ENCODE assay signal across 8 cellular contexts in genomic region chr2:39119732-39120520, GRCh38. TPM values are rescaled to one million over a fixed set of nuclear protein-coding genes. Genes with fewer than 3 reads are reported as not detected.
DNase-seq lines count a peak whose midpoint lies in the region; ATAC-seq and TF ChIP-seq lines count a peak whose summit lies in the region.

No MANE protein-coding gene starts in this region.

- H3K9me3 ChIP-seq in effector memory CD4-positive, alpha-beta T cell (ENCODE audit: control insufficient read depth, low read length), result no peaks in the 10 kb centered on the region

- DNase-seq in A172 (ENCODE audit: low spot score) (peak; percentile 37), GM13976 (ENCODE audit: low spot score) (peak; percentile 83), NCI-H2171 treated with DMSO at 0.1 percent for 48 hours (lab: John Stamatoyannopoulos, UW) (peak; percentile 48), medulla oblongata (ENCODE audit: extremely low spot score) (peak; percentile 61)
- peak; percentile 69 for DNase-seq in activated CD8-positive, alpha-beta T cell treated with anti-CD3 and anti-CD28 coated beads for 36 hours
- peak; percentile 32 to 44 (median 41) for DNase-seq in effector memory CD4-positive, alpha-beta T cell
- DNase-seq in stimulated activated CD8-positive, alpha-beta memory T cell treated with anti-CD3 and anti-CD28 coated beads, Interleukin-2, amount 100 ng/mL, for 1 hour (ENCODE audit: low read depth in 2 of 2), result peak; percentile 30 to 43

- peak; percentile 75 for TF ChIP-seq CTCF in GM13976 (IDR thresholded peaks at IDR 0.05; ENCODE audit: borderline replicate concordance, control extremely low read depth, extremely low read depth, insufficient read depth, missing control alignments)
- TF ChIP-seq CTCF in activated CD8-positive, alpha-beta T cell treated with anti-CD3 and anti-CD28 coated beads for 36 hours (IDR thresholded peaks at IDR 0.05), result no peak

- POLR2A ChIA-PET in activated CD8-positive, alpha-beta T cell treated with anti-CD3 and anti-CD28 coated beads for 36 hours (lab: Charles Lee), result interaction anchor here (0.7 to 4.5 kb wide), 17 partner anchors 9 to 369 kb away, joined by 3 to 29 read pairs (median 6); partner anchors contain the start of gene SRSF7

- peak overlapping the region; percentile 93 for H3K4me3 Mint-ChIP-seq in activated CD8-positive, alpha-beta T cell treated with anti-CD3 and anti-CD28 coated beads for 36 hours

- peak; percentile 44 for ATAC-seq in HG02885 (IDR thresholded peaks at IDR 0.05; ENCODE audit: poor library complexity, unreplicated experiment)
- peak; percentile 38 for ATAC-seq in activated CD8-positive, alpha-beta T cell treated with anti-CD3 and anti-CD28 coated beads for 36 hours

- H3K27ac ChIP-seq in effector memory CD4-positive, alpha-beta T cell (ENCODE audit: insufficient read depth, low read length, poor library complexity, severe bottlenecking), result peak overlapping the region; percentile 87

- peaks cover 47% of the 10 kb centered on the region for H3K4me1 Mint-ChIP-seq in activated CD8-positive, alpha-beta T cell treated with anti-CD3 and anti-CD28 coated beads for 36 hours (ENCODE audit: low read depth)

- peaks cover 30% of the 10 kb centered on the region for H3K4me1 ChIP-seq in effector memory CD4-positive, alpha-beta T cell (ENCODE audit: control insufficient read depth, insufficient read depth, low read length, poor library complexity, severe bottlenecking)

- H3K36me3 ChIP-seq in effector memory CD4-positive, alpha-beta T cell (ENCODE audit: control insufficient read depth, insufficient read depth, low read length), result no peaks in the 10 kb centered on the region

- in situ Hi-C loops in GM13976 (cut with MboI; ENCODE audit: low sequenced_read_pairs, unreplicated experiment), result loop anchor here (10.0 kb wide), 1 partner anchor 105 kb away; no protein-coding TSS in a partner anchor

- H3K9me3 Mint-ChIP-seq in activated CD8-positive, alpha-beta T cell treated with anti-CD3 and anti-CD28 coated beads for 36 hours, result no peaks in the 10 kb centered on the region

- H3K27me3 Mint-ChIP-seq in activated CD8-positive, alpha-beta T cell treated with anti-CD3 and anti-CD28 coated beads for 36 hours, result no peaks in the 10 kb centered on the region

- no peaks in the 10 kb centered on the region for H3K27me3 ChIP-seq in effector memory CD4-positive, alpha-beta T cell (replicated peaks; ENCODE audit: control insufficient read depth, insufficient read depth, low read length, poor library complexity, severe bottlenecking)

- H3K27ac Mint-ChIP-seq in activated CD8-positive, alpha-beta T cell treated with anti-CD3 and anti-CD28 coated beads for 36 hours, result peak overlapping the region; percentile 92

- H3K4me3 ChIP-seq in effector memory CD4-positive, alpha-beta T cell (ENCODE audit: insufficient read depth, low read depth, low read length, poor library complexity, severe bottlenecking), result peak overlapping the region; percentile 77

- H3K36me3 Mint-ChIP-seq in activated CD8-positive, alpha-beta T cell treated with anti-CD3 and anti-CD28 coated beads for 36 hours (ENCODE audit: low read depth), result peaks cover 52% of the 10 kb centered on the region

- intact Hi-C loops in activated CD8-positive, alpha-beta T cell treated with anti-CD3 and anti-CD28 coated beads for 36 hours (cut with micrococcal nuclease), result loop anchor here (5.0 kb wide), 2 partner anchors 53 to 63 kb away; no protein-coding TSS in a partner anchor

- CTCF ChIA-PET in activated CD8-positive, alpha-beta T cell treated with anti-CD3 and anti-CD28 coated beads for 36 hours (lab: Charles Lee), result interaction anchor here (1.2 to 5.0 kb wide), 8 partner anchors 9 to 125 kb away, joined by 3 to 93 read pairs (median 20); no protein-coding TSS in a partner anchor

RNA-seq across cellular contexts. Expression of gene SOS1, which starts 0.9 kb away (rescaled TPM):
- 10.3 and 14.1 TPM in 2 replicates for total RNA-seq in A172 (2014; rRNA removed; shearing (Covaris generic))
- total RNA-seq in activated CD8-positive, alpha-beta T cell treated with anti-CD3 and anti-CD28 coated beads for 36 hours, result 10 to 100 TPM; 43.6 to 56.8 TPM

Comparison
In these comparisons a context has a peak if more than half of its experiments do, and no peak if none do; other contexts are left out.
1. Peak in every context shown above with its lines: DNase-seq, ATAC-seq, H3K4me3 ChIP-seq and H3K27ac ChIP-seq.